In genomic region chr16:1643521-1643920, GRCh38 we compare ENCODE assay signal across 19 cellular contexts. TPM values are rescaled to one million over a fixed set of nuclear protein-coding genes. Genes with fewer than 3 reads are reported as not detected.
A peak's percentile ranks its signal among the peaks of the same experiment; 100 is the strongest.
DNase-seq lines count a peak whose midpoint lies in the region; ATAC-seq and TF ChIP-seq lines count a peak whose summit lies in the region.
"Had no signal": no experiment of that assay in that cellular context is flagged by ENCODE, and none has a peak within 500 bp of the region (broad histone marks: within the 10 kb centered on the region; RNA-seq: fewer than 3 reads in every experiment).

No MANE protein-coding gene starts in this region.

- no peak overlapping the region for H3K4me2 ChIP-seq in osteoblast (ENCODE audit: insufficient read depth, low read length)
- H3K4me2 ChIP-seq: GM23338 had no signal

- peaks cover 40% of the 10 kb centered on the region for H4K20me1 ChIP-seq in osteoblast (ENCODE audit: insufficient read depth, low read length)

- no peaks in the 10 kb centered on the region for H3K9me3 Mint-ChIP-seq in CD14-positive monocyte
- H3K9me3 Mint-ChIP-seq: CD8-positive, alpha-beta memory T cell; GM23338 had no signal

- peaks cover 7% of the 10 kb centered on the region for H3K4me1 ChIP-seq in osteoblast (ENCODE audit: insufficient read depth, low read length)

- H3K4me3 ChIP-seq in dorsolateral prefrontal cortex (no peak overlapping the region), osteoblast (ENCODE audit: insufficient read depth, low read length) (no peak overlapping the region)
- H3K4me3 ChIP-seq: GM23338 had no signal

- H3K9me3 ChIP-seq in osteoblast (ENCODE audit: low read depth, low read length), result no peaks in the 10 kb centered on the region

- H3K27me3 Mint-ChIP-seq in CD14-positive monocyte (ENCODE audit: low read depth in 3 of 3), result peaks cover 0 to 2% (median 2%) of the 10 kb centered on the region in 3 donors
- H3K27me3 Mint-ChIP-seq: CD8-positive, alpha-beta memory T cell had no signal

- peaks cover 30% of the 10 kb centered on the region for H3K79me2 ChIP-seq in osteoblast (ENCODE audit: insufficient read depth, low read length)

- H3K27me3 ChIP-seq in dorsolateral prefrontal cortex (no peaks in the 10 kb centered on the region), osteoblast (ENCODE audit: insufficient read depth, low read length) (no peaks in the 10 kb centered on the region)

- H3K36me3 ChIP-seq in osteoblast (ENCODE audit: insufficient read depth, low read length), result peaks cover 52% of the 10 kb centered on the region

- peak overlapping the region in 2 of 7 donors; percentile 13 to 59 for H3K27ac Mint-ChIP-seq in CD14-positive monocyte
- H3K27ac Mint-ChIP-seq: GM23338 had no signal

- H3K4me3 Mint-ChIP-seq in CD14-positive monocyte, result no peak overlapping the region
- H3K4me3 Mint-ChIP-seq: CD8-positive, alpha-beta memory T cell; GM23338 had no signal

- intact Hi-C loops in dorsolateral prefrontal cortex (cut with DNase I), result no loop called here
- intact Hi-C loops in CD14-positive monocyte (cut with micrococcal nuclease), result no loop called here

- peaks cover 80 to 84% of the 10 kb centered on the region in 2 donors for H3K36me3 Mint-ChIP-seq in CD14-positive monocyte

- no peak overlapping the region for H2AFZ ChIP-seq in osteoblast (ENCODE audit: low read length)
- H2AFZ ChIP-seq: GM23338 had no signal

- H3K27ac ChIP-seq in dorsolateral prefrontal cortex (peak overlapping the region in 30 of 59 donors; percentile 7 to 87 (median 67)), osteoblast (ENCODE audit: low read depth, low read length) (no peak overlapping the region)

- ATAC-seq in GM21717 (IDR thresholded peaks at IDR 0.05; ENCODE audit: unreplicated experiment), result no peak
- ATAC-seq: GM23338, HCT116 had no signal

- H3K4me1 Mint-ChIP-seq in CD14-positive monocyte, result peaks cover 27% of the 10 kb centered on the region
- H3K4me1 Mint-ChIP-seq: GM23338 had no signal

- no peak for TF ChIP-seq CTCF in dorsolateral prefrontal cortex (IDR thresholded peaks at IDR 0.05 in 54 of 56, conservative IDR thresholded peaks at IDR 0.05 in 2 of 56; ENCODE audit: low read depth in 1 of 56, partially characterized antibody in 56 of 56)
- no peak for TF ChIP-seq CTCF in osteoblast (IDR thresholded peaks at IDR 0.05; ENCODE audit: extremely low read depth, low read depth, low read length)
- TF ChIP-seq CTCF in CD14-positive monocyte (IDR thresholded peaks at IDR 0.05), result no peak

- DNase-seq in Ammon's horn (ENCODE audit: low spot score), result peak; percentile 40
- DNase-seq in NCI-H1694 treated with DMSO at 0.1 percent for 48 hours (lab: John Stamatoyannopoulos, UW), result peak; percentile 2
- peak in 9 of 10 donors; percentile 50 to 93 (median 69) for DNase-seq in dorsolateral prefrontal cortex
- DNase-seq in osteoblast (ENCODE audit: insufficient read length, low spot score, missing footprints), result peak; percentile 19
- no peak for DNase-seq in CD14-positive monocyte (ENCODE audit: low spot score)
- no peak for DNase-seq in NCI-H2081 (lab: John Stamatoyannopoulos, UW)
- no peak for DNase-seq in activated gamma-delta T cell (lab: John Stamatoyannopoulos, UW)
- DNase-seq: CD8-positive, alpha-beta memory T cell; DMS53; EL; KBM-7; NCI-H1105; NCI-H2227 treated with DMSO at 0.1 percent for 48 hours; NCI-H82; OCI-M1; SHP77 treated with DMSO at 0.1 percent for 48 hours had no signal

RNA-seq across cellular contexts. Expression of gene CRAMP1, which starts 31.4 kb away (rescaled TPM):
- total RNA-seq in dorsolateral prefrontal cortex, result 10 to 100 TPM; 19.9 to 44.9 (median 27.3) TPM
- total RNA-seq in osteoblast, result 9.7 and 11.2 TPM in 2 replicates
- 1 to 10 TPM in 1 of 2 donors, under 1 TPM in 1; 0.46 to 1.0 TPM for polyA plus RNA-seq in CD14-positive monocyte

RNA-seq across cellular contexts. Expression of gene IFT140, which starts 31.6 kb away (rescaled TPM):
- total RNA-seq in dorsolateral prefrontal cortex, result 10 to 100 TPM; 17.4 to 54.2 (median 33.3) TPM
- 37.1 and 38.0 TPM in 2 replicates for total RNA-seq in osteoblast
- polyA plus RNA-seq in CD14-positive monocyte, result 1 to 10 TPM in 1 of 2 donors, under 1 TPM in 1; 0.75 to 1.2 TPM

RNA-seq across cellular contexts. Expression of gene JPT2, which starts 34.6 kb away (rescaled TPM):
- total RNA-seq in dorsolateral prefrontal cortex, result 10 to 100 TPM in 114 of 120 experiments, 1 to 10 TPM in 6; 7.1 to 57.9 (median 18.9) TPM
- 22.8 and 26.2 TPM in 2 replicates for total RNA-seq in osteoblast
- polyA plus RNA-seq in CD14-positive monocyte, result 1 to 10 TPM; 5.8 to 7.5 TPM

Comparison
In these comparisons a context has a peak if more than half of its experiments do, and no peak if none do; other contexts are left out.
1. DNase-seq: peak in Ammon's horn (single experiment), NCI-H1694 treated with DMSO at 0.1 percent for 48 hours (single experiment), dorsolateral prefrontal cortex (9 of 10) and osteoblast (single experiment); none in CD14-positive monocyte (single experiment), NCI-H2081 (0 of 2) and activated gamma-delta T cell (single experiment).